8 cellular contexts compared by ENCODE assay signal in genomic region chr3:52053307-52054304, GRCh38. TPM values are rescaled to one million over a fixed set of nuclear protein-coding genes. Genes with fewer than 3 reads are reported as not detected.
A peak's percentile ranks its signal among the peaks of the same experiment; 100 is the strongest.
DNase-seq lines count a peak whose midpoint lies in the region; FAIRE-seq and TF ChIP-seq lines count a peak whose summit lies in the region.

No MANE protein-coding gene starts in this region.

- TF ChIP-seq POLR2A in adrenal gland (IDR thresholded peaks at IDR 0.05) = no peak

- peak overlapping the region; percentile 67 for H3K27ac ChIP-seq in CD8-positive, alpha-beta memory T cell (ENCODE audit: low read depth, low read length)
- H3K27ac ChIP-seq in adrenal gland = peak overlapping the region in 3 of 5 donors; percentile 45 to 91 (median 87)
- peak overlapping the region; percentile 52 to 73 for H3K27ac ChIP-seq in kidney (ENCODE audit: low read depth in 2 of 2, low read length in 2 of 2)

- no peaks in the 10 kb centered on the region for H3K27me3 Mint-ChIP-seq in CD8-positive, alpha-beta memory T cell

- DNase-seq in CD8-positive, alpha-beta memory T cell = peak in 2 of 5 donors; percentile 17 to 27
- DNase-seq in NT2/D1 (ENCODE audit: low read depth, low spot score) = no peak
- DNase-seq in adrenal gland = peak in 1 of 7 donors; percentile 69
- no peak for DNase-seq in kidney
- peak; percentile 19 to 26 for DNase-seq in stimulated activated CD4-positive, alpha-beta T cell treated with anti-CD3 and anti-CD28 coated beads, Interleukin-2, amount 100 ng/mL, for 48 hours
- no peak for DNase-seq in HuH-7.5 (ENCODE audit: low spot score)
- no peak for DNase-seq in H4 (ENCODE audit: low spot score)
- DNase-seq in GM19239 (ENCODE audit: insufficient read length, low spot score) = no peak

- H3K4me3 ChIP-seq in CD8-positive, alpha-beta memory T cell (ENCODE audit: low read length) = peak overlapping the region; percentile 66
- H3K4me3 ChIP-seq in NT2/D1 (ENCODE audit: insufficient read length, low read depth) = peak overlapping the region; percentile 33
- H3K4me3 ChIP-seq in adrenal gland = peak overlapping the region in 1 of 4 donors; percentile 39
- H3K4me3 ChIP-seq in kidney (ENCODE audit: low read length in 2 of 2) = peak overlapping the region; percentile 45 to 74

- intact Hi-C loops in adrenal gland (cut with DNase I) = loop anchor here (5.0 kb wide), 2 partner anchors 36 to 51 kb away; no protein-coding TSS in a partner anchor
- intact Hi-C loops in kidney (cut with DNase I) = no loop called here

- TF ChIP-seq CTCF in adrenal gland (IDR thresholded peaks at IDR 0.05) (no peak), kidney (IDR thresholded peaks at IDR 0.05; ENCODE audit: borderline replicate concordance, extremely low read depth, insufficient read depth) (peak; percentile 37)

- FAIRE-seq in kidney (lab: Jason Lieb, UNC) = no peak
- FAIRE-seq in GM19239 (lab: Jason Lieb, UNC) = no peak

- no peaks in the 10 kb centered on the region for H3K9me3 Mint-ChIP-seq in CD8-positive, alpha-beta memory T cell

- no peaks in the 10 kb centered on the region for H3K27me3 ChIP-seq in CD8-positive, alpha-beta memory T cell (ENCODE audit: insufficient read depth, low read length, poor library complexity, severe bottlenecking)
- peaks cover 10% of the 10 kb centered on the region for H3K27me3 ChIP-seq in NT2/D1 (ENCODE audit: insufficient read depth, insufficient read length)
- no peaks in the 10 kb centered on the region for H3K27me3 ChIP-seq in adrenal gland

- peaks cover 66% of the 10 kb centered on the region for H3K4me1 ChIP-seq in CD8-positive, alpha-beta memory T cell (ENCODE audit: insufficient read depth, low read length)
- H3K4me1 ChIP-seq in NT2/D1 (ENCODE audit: insufficient read depth, insufficient read length) = peaks cover 16% of the 10 kb centered on the region
- H3K4me1 ChIP-seq in adrenal gland (replicated peaks in 1 of 2) = peaks cover 23 to 72% of the 10 kb centered on the region in 2 donors
- peaks cover 15 to 47% of the 10 kb centered on the region in 2 donors for H3K4me1 ChIP-seq in kidney (ENCODE audit: control insufficient read depth in 1 of 2, insufficient read depth in 1 of 2, low read depth in 1 of 2, low read length in 2 of 2)

- peaks cover 0 to 57% (median 11%) of the 10 kb centered on the region in 3 donors for H3K36me3 Mint-ChIP-seq in CD8-positive, alpha-beta memory T cell

- peaks cover 48 to 72% (median 58%) of the 10 kb centered on the region in 3 donors for H3K4me1 Mint-ChIP-seq in CD8-positive, alpha-beta memory T cell

- peak overlapping the region; percentile 82 to 99 (median 94) for H3K27ac Mint-ChIP-seq in CD8-positive, alpha-beta memory T cell

- CTCF ChIA-PET in CD8-positive, alpha-beta memory T cell (lab: Charles Lee) = interaction anchor here (1.0 to 3.0 kb wide), 11 partner anchors 9 to 111 kb away, joined by 3 to 20 read pairs (median 6); partner anchors contain the start of gene ABHD14B

- H3K4me3 Mint-ChIP-seq in CD8-positive, alpha-beta memory T cell = peak overlapping the region; percentile 85 to 91 (median 90)

- POLR2A ChIA-PET in CD8-positive, alpha-beta memory T cell (lab: Charles Lee) = interaction anchor here (0.6 to 2.8 kb wide), 2 partner anchors 17 to 58 kb away, joined by 5 to 8 read pairs; partner anchors contain the start of gene RPL29

- H3K9ac ChIP-seq in NT2/D1 (ENCODE audit: insufficient read length, low read depth) = peak overlapping the region; percentile 16
- peak overlapping the region in 1 of 2 donors; percentile 44 for H3K9ac ChIP-seq in kidney (ENCODE audit: low read length in 2 of 2)

- H3K9me3 ChIP-seq in CD8-positive, alpha-beta memory T cell (ENCODE audit: low read length) = no peaks in the 10 kb centered on the region
- H3K9me3 ChIP-seq in NT2/D1 (ENCODE audit: insufficient read depth, low read length) = no peaks in the 10 kb centered on the region
- no peaks in the 10 kb centered on the region for H3K9me3 ChIP-seq in adrenal gland (replicated peaks in 1 of 3)
- H3K9me3 ChIP-seq in kidney (ENCODE audit: control insufficient read depth in 1 of 2, low read length in 2 of 2) = no peaks in the 10 kb centered on the region

- H3K36me3 ChIP-seq in CD8-positive, alpha-beta memory T cell (ENCODE audit: insufficient read depth, low read length) = peaks cover 33% of the 10 kb centered on the region
- peaks cover 61% of the 10 kb centered on the region for H3K36me3 ChIP-seq in NT2/D1 (ENCODE audit: insufficient read depth, insufficient read length, low read length)
- H3K36me3 ChIP-seq in adrenal gland (replicated peaks in 1 of 2) = peaks cover 0 to 49% of the 10 kb centered on the region in 2 donors
- H3K36me3 ChIP-seq in kidney (ENCODE audit: control insufficient read depth in 1 of 2, insufficient read depth in 2 of 2, low read length in 2 of 2) = peaks cover 8 to 18% of the 10 kb centered on the region in 2 donors

- WGBS in adrenal gland, 4 donors = 75 to 93% (median 77%) methylated on average over 15 to 31 of the region's 31 CpGs

RNA-seq across cellular contexts. Expression of gene DUSP7, which starts 2.8 kb away (rescaled TPM):
- 10 to 100 TPM; 26.3 to 27.2 TPM for total RNA-seq in CD8-positive, alpha-beta memory T cell
- 7.2 TPM for polyA plus RNA-seq in CD8-positive, alpha-beta memory T cell
- total RNA-seq in adrenal gland (10 to 100 TPM; 11.6 to 35.0 (median 16.5) TPM), kidney (19.8 TPM)
- polyA plus RNA-seq in adrenal gland (10 to 100 TPM in 1 of 3 donors, 1 to 10 TPM in 2; 5.7 to 10.0 (median 7.7) TPM), kidney (ENCODE audit: insufficient read depth, low read depth, low replicate concordance) (10.1 TPM)
- total RNA-seq in H4 (2014; rRNA removed; shearing (Covaris generic)) = 4.3 and 6.2 TPM in 2 replicates

RNA-seq across cellular contexts. Expression of gene RPL29, which starts 57.9 kb away (rescaled TPM):
- total RNA-seq in CD8-positive, alpha-beta memory T cell = 1,000 to 10,000 TPM; 1,367 to 1,382 TPM
- polyA plus RNA-seq in CD8-positive, alpha-beta memory T cell = 1,261 TPM
- total RNA-seq in adrenal gland = 1,000 to 10,000 TPM; 1,018 to 1,982 (median 1,315) TPM
- 1,000 to 10,000 TPM in 2 of 3 donors, 100 to 1,000 TPM in 1; 947 to 3,421 (median 2,326) TPM for polyA plus RNA-seq in adrenal gland
- 785 TPM for total RNA-seq in kidney
- polyA plus RNA-seq in kidney (ENCODE audit: insufficient read depth, low read depth, low replicate concordance) = 1,416 TPM
- total RNA-seq in H4 (2014; rRNA removed; shearing (Covaris generic)) = 1,303 and 1,313 TPM in 2 replicates

Comparison
In these comparisons a context has a peak if more than half of its experiments do, and no peak if none do; other contexts are left out.
1. DNase-seq: peak in stimulated activated CD4-positive, alpha-beta T cell treated with anti-CD3 and anti-CD28 coated beads, Interleukin-2, amount 100 ng/mL, for 48 hours (2 of 2); none in NT2/D1 (single experiment), kidney (single experiment), HuH-7.5 (single experiment), H4 (single experiment) and GM19239 (single experiment).
2. Peak in every context shown above with its lines, with median percentiles within 50 percentile points of each other: H3K27ac ChIP-seq.